37 cellular contexts compared by ENCODE assay signal in the genomic region with DNA sequence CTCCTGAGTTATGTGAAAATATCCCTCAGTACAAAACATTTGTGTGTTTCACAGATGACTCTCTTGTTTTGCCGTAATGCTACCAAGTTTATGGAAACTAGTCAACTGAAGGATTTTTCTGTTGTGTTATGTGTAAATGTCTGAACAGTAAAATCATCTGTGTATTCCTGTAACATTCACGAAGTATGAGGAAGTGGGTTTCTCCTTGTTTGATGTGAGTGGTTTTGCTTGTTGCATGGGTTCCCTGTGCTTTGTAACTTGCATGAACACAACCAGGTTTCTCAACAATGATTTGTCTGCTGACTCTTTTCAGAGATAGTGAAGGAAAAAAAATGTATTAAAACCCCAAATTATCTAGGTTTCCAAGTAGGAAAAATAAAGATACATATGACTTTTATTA.
DNase-seq lines count a peak whose midpoint lies in the region; FAIRE-seq and TF ChIP-seq lines count a peak whose summit lies in the region.
"Had no signal": no experiment of that assay in that cellular context is flagged by ENCODE, and none has a peak within 500 bp of the region (broad histone marks: within the 10 kb centered on the region; RNA-seq: fewer than 3 reads in every experiment).

No MANE protein-coding gene starts in this region.

- H3K4me3 ChIP-seq in cardiac muscle cell (no peak overlapping the region), bronchial epithelial cell (ENCODE audit: low read depth, low read length) (no peak overlapping the region), HAP-1 (no peak overlapping the region)
- H3K4me3 ChIP-seq: MG63, SK-N-MC had no signal

- FAIRE-seq in bronchial epithelial cell (lab: Jason Lieb, UNC), result no peak
- FAIRE-seq: D721Med, endothelial cell of umbilical vein, H1, keratinocyte, TTC549 had no signal

- H3K27ac ChIP-seq in cardiac muscle cell, result peak overlapping the region; percentile 45
- H3K27ac ChIP-seq: HL-60, KMS-11, neutrophil, SK-N-MC had no signal

- H3K4me1 ChIP-seq in cardiac muscle cell (ENCODE audit: low read depth) (peaks cover 5% of the 10 kb centered on the region), HAP-1 (no peaks in the 10 kb centered on the region)

- in situ Hi-C loops in HAP-1 (cut with MboI; ENCODE audit: low sequenced_read_pairs), result no loop called here

- no peaks in the 10 kb centered on the region for H3K27me3 ChIP-seq in cardiac muscle cell
- no peaks in the 10 kb centered on the region for H3K27me3 ChIP-seq in bronchial epithelial cell (ENCODE audit: control insufficient read depth, insufficient read depth, low read length)
- H3K27me3 ChIP-seq in HAP-1 (ENCODE audit: low read depth), result no peaks in the 10 kb centered on the region
- H3K27me3 ChIP-seq: MG63, neutrophil had no signal

- H3K36me3 ChIP-seq in cardiac muscle cell (peaks cover 41% of the 10 kb centered on the region), bronchial epithelial cell (ENCODE audit: control insufficient read depth, insufficient read depth, low read length) (no peaks in the 10 kb centered on the region), HAP-1 (replicated peaks) (no peaks in the 10 kb centered on the region)
- H3K36me3 ChIP-seq: MG63, neutrophil had no signal

- TF ChIP-seq CTCF in cardiac muscle cell (IDR thresholded peaks at IDR 0.05; ENCODE audit: low read depth, low read length), result no peak
- no peak for TF ChIP-seq CTCF in bronchial epithelial cell (IDR thresholded peaks at IDR 0.05; ENCODE audit: insufficient read depth, low read length, severe bottlenecking)

- intact Hi-C loops in cardiac septum (cut with DNase I), result no loop called here

- peak in 1 of 2 donors; percentile 26 for DNase-seq in cardiac muscle cell (ENCODE audit: low read depth in 1 of 2, low spot score in 1 of 2)
- no peak for DNase-seq in cardiac septum (ENCODE audit: low spot score)
- peak; percentile 75 for DNase-seq in bronchial epithelial cell (ENCODE audit: low read depth)
- peak; percentile 77 for DNase-seq in kidney tubule cell (ENCODE audit: low spot score)
- no peak for DNase-seq in HAP-1 (ENCODE audit: low spot score in 2 of 2)
- no peak for DNase-seq in foreskin melanocyte
- DNase-seq in amygdala (lab: John Stamatoyannopoulos, UW), result no peak
- DNase-seq in SHP77 (lab: John Stamatoyannopoulos, UW), result no peak
- DNase-seq: 8988T; activated CD4-positive, alpha-beta T cell treated with anti-CD3 and anti-CD28 coated beads, Interleukin-2, amount 50 U/mL, for 4 hours; activated CD8-positive, alpha-beta memory T cell treated with anti-CD3 and anti-CD28 coated beads, Interleukin-2, amount 10 ng/mL, durations not matched to agents 7 days and 5 days; activated gamma-delta T cell treated with Interleukin-2 at 50 U/mL for 16 hours; activated naive CD8-positive, alpha-beta T cell treated with anti-CD3 and anti-CD28 coated beads, Interleukin-2, amount 10 ng/mL, durations not matched to agents 7 days and 5 days; activated T-cell treated with anti-CD3 and anti-CD28 coated beads, Interleukin-2, amount 50 U/mL, for 4 hours; AML-193; CD4-positive, alpha-beta memory T cell; glutamatergic neuron; MG63; midbrain; naive thymus-derived CD4-positive, alpha-beta T cell; NCI-H1417; NCI-H2029 treated with DMSO at 0.1 percent for 48 hours; NCI-H526 treated with DMSO at 0.1 percent for 48 hours; NK-92 treated with Interleukin-12 subunit alpha and Interleukin-12 subunit beta, amount 100 ng/mL, for 24 hours; PC-3; stimulated activated CD4-positive, alpha-beta T cell treated with anti-CD3 and anti-CD28 coated beads, Interleukin-15, amount 100 ng/mL, for 24 hours; T-helper 1 cell; trophoblast cell had no signal

- H3K9me3 ChIP-seq in cardiac muscle cell (ENCODE audit: low read depth) (no peaks in the 10 kb centered on the region), HAP-1 (no peaks in the 10 kb centered on the region)
- H3K9me3 ChIP-seq: MG63, neutrophil had no signal

Comparison
In these comparisons a context has a peak if more than half of its experiments do, and no peak if none do; other contexts are left out.
1. DNase-seq: peak in bronchial epithelial cell (single experiment) and kidney tubule cell (single experiment); none in cardiac septum (single experiment), HAP-1 (0 of 2), foreskin melanocyte (single experiment), amygdala (0 of 56) and SHP77 (0 of 2).